In genomic region chr14:23071244-23071974, GRCh38 we compare ENCODE assay signal across 9 cellular contexts. TPM values are rescaled to one million over a fixed set of nuclear protein-coding genes. Genes with fewer than 3 reads are reported as not detected.
DNase-seq lines count a peak whose midpoint lies in the region; ATAC-seq, FAIRE-seq and TF ChIP-seq lines count a peak whose summit lies in the region.
"Had no signal": no experiment of that assay in that cellular context is flagged by ENCODE, and none has a peak within 500 bp of the region (broad histone marks: within the 10 kb centered on the region; RNA-seq: fewer than 3 reads in every experiment).

No MANE protein-coding gene starts in this region.

- peak overlapping the region; percentile 49 to 94 (median 88) for H3K4me3 ChIP-seq in endothelial cell of umbilical vein (replicated peaks in 1 of 3; ENCODE audit: insufficient read depth in 1 of 3, low read depth in 1 of 3, low read length in 3 of 3)

- H3K27ac ChIP-seq in endothelial cell of umbilical vein (ENCODE audit: insufficient read depth, low read depth, low read length): peak overlapping the region; percentile 79

- no TSS peak for BruUV-seq in endothelial cell of umbilical vein (replicated peaks; lab: Mats Ljungman, UMichigan)

- H3K9me3 Mint-ChIP-seq in activated CD4-positive, alpha-beta memory T cell treated with anti-CD3 and anti-CD28 coated beads, Interleukin-2, amount 10 ng/mL, durations not matched to agents 7 days and 5 days: no peaks in the 10 kb centered on the region

- peaks cover 26% of the 10 kb centered on the region for H3K4me1 ChIP-seq in endothelial cell of umbilical vein (ENCODE audit: control insufficient read depth, extremely low read depth, insufficient read depth, low read length)

- no peaks in the 10 kb centered on the region for H3K9me1 ChIP-seq in endothelial cell of umbilical vein (replicated peaks; ENCODE audit: control insufficient read depth, extremely low read depth, insufficient read depth, low read length)

- H3K36me3 Mint-ChIP-seq in activated CD4-positive, alpha-beta memory T cell treated with anti-CD3 and anti-CD28 coated beads, Interleukin-2, amount 10 ng/mL, durations not matched to agents 7 days and 5 days (ENCODE audit: low read depth): peaks cover 59% of the 10 kb centered on the region

- H3K9me3 ChIP-seq in endothelial cell of umbilical vein (replicated peaks; ENCODE audit: control insufficient read depth, insufficient read depth, low read length): no peaks in the 10 kb centered on the region

- no peaks in the 10 kb centered on the region for H3K27me3 ChIP-seq in endothelial cell of umbilical vein (ENCODE audit: control insufficient read depth in 2 of 2, insufficient read depth in 2 of 2, low read length in 2 of 2)

- H3K4me1 Mint-ChIP-seq in activated CD4-positive, alpha-beta memory T cell treated with anti-CD3 and anti-CD28 coated beads, Interleukin-2, amount 10 ng/mL, durations not matched to agents 7 days and 5 days: peaks cover 34% of the 10 kb centered on the region

- peaks cover 49% of the 10 kb centered on the region for H3K79me2 ChIP-seq in endothelial cell of umbilical vein (ENCODE audit: control insufficient read depth, insufficient read depth, low read length)

- CTCF ChIA-PET in activated CD4-positive, alpha-beta memory T cell treated with anti-CD3 and anti-CD28 coated beads, Interleukin-2, amount 10 ng/mL, durations not matched to agents 7 days and 5 days (lab: Charles Lee): interaction anchor here (0.8 to 4.2 kb wide), 19 partner anchors 9 to 231 kb away, joined by 3 to 31 read pairs (median 4); partner anchors contain the start of genes ACIN1, AJUBA, C14orf119 and CDH24
- CTCF ChIA-PET in endothelial cell of umbilical vein (lab: Charles Lee): interaction anchor here (0.6 to 3.2 kb wide), 20 partner anchors 9 to 171 kb away, joined by 3 to 21 read pairs (median 5); partner anchors contain the start of genes ACIN1, C14orf119 and CDH24

- peak overlapping the region; percentile 95 for H3K4me2 ChIP-seq in endothelial cell of umbilical vein (ENCODE audit: insufficient read depth, low read length)

- FAIRE-seq in endothelial cell of umbilical vein (lab: Jason Lieb, UNC): peak; percentile 99

- peak overlapping the region; percentile 92 for H3K9ac ChIP-seq in endothelial cell of umbilical vein (replicated peaks; ENCODE audit: extremely low read depth, insufficient read depth, low read length)

- no peaks in the 10 kb centered on the region for H3K27me3 Mint-ChIP-seq in activated CD4-positive, alpha-beta memory T cell treated with anti-CD3 and anti-CD28 coated beads, Interleukin-2, amount 10 ng/mL, durations not matched to agents 7 days and 5 days

- POLR2A ChIA-PET in activated CD4-positive, alpha-beta memory T cell treated with anti-CD3 and anti-CD28 coated beads, Interleukin-2, amount 10 ng/mL, durations not matched to agents 7 days and 5 days (lab: Charles Lee): interaction anchor here (1.0 to 3.7 kb wide), 12 partner anchors 9 to 230 kb away, joined by 3 to 37 read pairs (median 6); partner anchors contain the start of genes ACIN1, C14orf119, CDH24 and RBM23
- POLR2A ChIA-PET in endothelial cell of umbilical vein (lab: Charles Lee): interaction anchor here (0.5 to 1.5 kb wide), 8 partner anchors 9 to 115 kb away, joined by 3 to 12 read pairs (median 3); partner anchors contain the start of genes ACIN1 and C14orf119

- no peak for TF ChIP-seq CTCF in endothelial cell of umbilical vein (IDR thresholded peaks at IDR 0.05; ENCODE audit: extremely low read depth in 1 of 2, insufficient read depth in 1 of 2, low read depth in 1 of 2, low read length in 2 of 2)

- dilution Hi-C loops in endothelial cell of umbilical vein (cut with MboI; ENCODE audit: extremely low pct_ligation_motif_present, low sequenced_read_pairs): no loop called here

- DNase-seq in AG20443 (ENCODE audit: low spot score) (peak; percentile 94), HPDE6-E6E7 (ENCODE audit: extremely low spot score) (peak; percentile 95), endothelial cell of umbilical vein (ENCODE audit: low read depth, low spot score) (peak; percentile 93), mucosa of gallbladder (ENCODE audit: low spot score) (peak; percentile 83), AML-193 (lab: John Stamatoyannopoulos, UW) (no peak)
- peak; percentile 85 for DNase-seq in activated CD4-positive, alpha-beta memory T cell treated with anti-CD3 and anti-CD28 coated beads, Interleukin-2, amount 10 ng/mL, durations not matched to agents 7 days and 5 days
- DNase-seq in stimulated activated CD8-positive, alpha-beta memory T cell treated with anti-CD3 and anti-CD28 coated beads, Interleukin-4, amount 100 ng/mL, for 4 hours (ENCODE audit: low read depth in 2 of 2, low spot score in 1 of 2): peak; percentile 38 to 53

- intact Hi-C loops in endothelial cell of umbilical vein (cut with micrococcal nuclease): no loop called here

- H3K4me3 Mint-ChIP-seq in activated CD4-positive, alpha-beta memory T cell treated with anti-CD3 and anti-CD28 coated beads, Interleukin-2, amount 10 ng/mL, durations not matched to agents 7 days and 5 days: peak overlapping the region; percentile 97

- no peak overlapping the region for H2AFZ ChIP-seq in endothelial cell of umbilical vein (ENCODE audit: low read depth, low read length)

- peaks cover 28 to 31% of the 10 kb centered on the region in 2 experiments for H3K36me3 ChIP-seq in endothelial cell of umbilical vein (ENCODE audit: control insufficient read depth in 2 of 2, extremely low read depth in 1 of 2, insufficient read depth in 2 of 2, low read length in 2 of 2)

- peaks cover 4% of the 10 kb centered on the region for H4K20me1 ChIP-seq in endothelial cell of umbilical vein (replicated peaks; ENCODE audit: control insufficient read depth, extremely low read depth, insufficient read depth, low read length)

- peak; percentile 81 for ATAC-seq in GM19438 (IDR thresholded peaks at IDR 0.05; ENCODE audit: low read depth, unreplicated experiment)

- peak overlapping the region; percentile 79 for H3K27ac Mint-ChIP-seq in activated CD4-positive, alpha-beta memory T cell treated with anti-CD3 and anti-CD28 coated beads, Interleukin-2, amount 10 ng/mL, durations not matched to agents 7 days and 5 days

- TF ChIP-seq POLR2A in endothelial cell of umbilical vein (IDR thresholded peaks at IDR 0.05; ENCODE audit: low read depth, low read length): peak; percentile 96

RNA-seq across cellular contexts. Expression of gene CDH24, which starts 14.1 kb away (rescaled TPM):
- 1 to 10 TPM; 1.6 to 2.0 TPM for total RNA-seq in activated CD4-positive, alpha-beta memory T cell treated with anti-CD3 and anti-CD28 coated beads, Interleukin-2, amount 10 ng/mL, durations not matched to agents 7 days and 5 days
- 20.2 and 21.7 TPM in 2 replicates for total RNA-seq in endothelial cell of umbilical vein
- 52.9 and 63.1 TPM in 2 replicates for polyA plus RNA-seq in endothelial cell of umbilical vein
- 16.0 and 22.7 TPM in 2 replicates for polyA plus RNA-seq in endothelial cell of umbilical vein (2011; cell fraction: cytosol; rRNA removed)
- polyA plus RNA-seq in endothelial cell of umbilical vein (2011; cell fraction: nucleus; rRNA removed): 173 and 192 TPM in 2 replicates
- polyA plus RNA-seq in endothelial cell of umbilical vein (2012): 11.8 and 13.2 TPM in 2 replicates
- 36.3 and 46.1 TPM in 2 replicates for polyA minus RNA-seq in endothelial cell of umbilical vein
- polyA minus RNA-seq in endothelial cell of umbilical vein (2011; cell fraction: cytosol; rRNA and poly(A)+ RNA removed): 4.0 TPM
- 35.7 and 41.4 TPM in 2 replicates for polyA minus RNA-seq in endothelial cell of umbilical vein (2011; cell fraction: nucleus; rRNA and poly(A)+ RNA removed)
- total RNA-seq in mucosa of gallbladder: 22.1 TPM

RNA-seq across cellular contexts. Expression of gene ACIN1, which starts 23.5 kb away (rescaled TPM):
- 100 to 1,000 TPM; 166 to 167 TPM for total RNA-seq in activated CD4-positive, alpha-beta memory T cell treated with anti-CD3 and anti-CD28 coated beads, Interleukin-2, amount 10 ng/mL, durations not matched to agents 7 days and 5 days
- total RNA-seq in endothelial cell of umbilical vein (220 and 240 TPM in 2 replicates), mucosa of gallbladder (196 TPM)
- polyA plus RNA-seq in endothelial cell of umbilical vein: 136 and 146 TPM in 2 replicates
- 91.2 and 98.2 TPM in 2 replicates for polyA plus RNA-seq in endothelial cell of umbilical vein (2011; cell fraction: cytosol; rRNA removed)
- 821 and 966 TPM in 2 replicates for polyA plus RNA-seq in endothelial cell of umbilical vein (2011; cell fraction: nucleus; rRNA removed)
- polyA plus RNA-seq in endothelial cell of umbilical vein (2012): 112 and 141 TPM in 2 replicates
- polyA minus RNA-seq in endothelial cell of umbilical vein: 185 and 201 TPM in 2 replicates
- 46.6 TPM for polyA minus RNA-seq in endothelial cell of umbilical vein (2011; cell fraction: cytosol; rRNA and poly(A)+ RNA removed)
- 229 and 315 TPM in 2 replicates for polyA minus RNA-seq in endothelial cell of umbilical vein (2011; cell fraction: nucleus; rRNA and poly(A)+ RNA removed)

RNA-seq across cellular contexts. Expression of gene C14orf119, which starts 23.9 kb away (rescaled TPM):
- total RNA-seq in activated CD4-positive, alpha-beta memory T cell treated with anti-CD3 and anti-CD28 coated beads, Interleukin-2, amount 10 ng/mL, durations not matched to agents 7 days and 5 days: 10 to 100 TPM; 49.2 to 55.5 TPM
- total RNA-seq in endothelial cell of umbilical vein (55.5 and 58.3 TPM in 2 replicates), mucosa of gallbladder (46.1 TPM)
- polyA plus RNA-seq in endothelial cell of umbilical vein: 60.5 and 78.7 TPM in 2 replicates
- 62.7 and 64.0 TPM in 2 replicates for polyA plus RNA-seq in endothelial cell of umbilical vein (2011; cell fraction: cytosol; rRNA removed)
- polyA plus RNA-seq in endothelial cell of umbilical vein (2011; cell fraction: nucleus; rRNA removed): 35.3 and 36.9 TPM in 2 replicates
- polyA plus RNA-seq in endothelial cell of umbilical vein (2012): 55.9 and 63.8 TPM in 2 replicates
- polyA minus RNA-seq in endothelial cell of umbilical vein: 83.3 and 87.7 TPM in 2 replicates
- polyA minus RNA-seq in endothelial cell of umbilical vein (2011; cell fraction: cytosol; rRNA and poly(A)+ RNA removed): 22.7 TPM
- 9.8 and 21.1 TPM in 2 replicates for polyA minus RNA-seq in endothelial cell of umbilical vein (2011; cell fraction: nucleus; rRNA and poly(A)+ RNA removed)

RNA-seq across cellular contexts. Expression of gene PSMB11, which starts 29.4 kb away (rescaled TPM):
- total RNA-seq in activated CD4-positive, alpha-beta memory T cell treated with anti-CD3 and anti-CD28 coated beads, Interleukin-2, amount 10 ng/mL, durations not matched to agents 7 days and 5 days: not detected
- total RNA-seq in endothelial cell of umbilical vein (not detected in 2 replicates), mucosa of gallbladder (not detected)
- not detected in 2 replicates for polyA plus RNA-seq in endothelial cell of umbilical vein
- not detected in 2 replicates for polyA plus RNA-seq in endothelial cell of umbilical vein (2011; cell fraction: cytosol; rRNA removed)
- not detected in 2 replicates for polyA plus RNA-seq in endothelial cell of umbilical vein (2011; cell fraction: nucleus; rRNA removed)
- polyA plus RNA-seq in endothelial cell of umbilical vein (2012): not detected in 2 replicates
- polyA minus RNA-seq in endothelial cell of umbilical vein: not detected in 2 replicates
- not detected for polyA minus RNA-seq in endothelial cell of umbilical vein (2011; cell fraction: cytosol; rRNA and poly(A)+ RNA removed)
- not detected in 2 replicates for polyA minus RNA-seq in endothelial cell of umbilical vein (2011; cell fraction: nucleus; rRNA and poly(A)+ RNA removed)
- total RNA-seq: T-helper 1 cell treated with Interleukin-12 subunit alpha and Interleukin-12 subunit beta and Interleukin-4 antibody, amounts not matched to agents 30 ng/mL and 1 ng/mL, for 36 hours had no signal

RNA-seq across cellular contexts. Expression of gene CIROP, which starts 33.4 kb away (rescaled TPM):
- not detected for total RNA-seq in activated CD4-positive, alpha-beta memory T cell treated with anti-CD3 and anti-CD28 coated beads, Interleukin-2, amount 10 ng/mL, durations not matched to agents 7 days and 5 days
- total RNA-seq in endothelial cell of umbilical vein (not detected in 2 replicates), mucosa of gallbladder (not detected)
- polyA plus RNA-seq in endothelial cell of umbilical vein: not detected in 2 replicates
- polyA plus RNA-seq in endothelial cell of umbilical vein (2011; cell fraction: cytosol; rRNA removed): not detected in 2 replicates
- not detected in 2 replicates for polyA plus RNA-seq in endothelial cell of umbilical vein (2011; cell fraction: nucleus; rRNA removed)
- not detected in 2 replicates for polyA plus RNA-seq in endothelial cell of umbilical vein (2012)
- polyA minus RNA-seq in endothelial cell of umbilical vein: not detected in 2 replicates
- not detected for polyA minus RNA-seq in endothelial cell of umbilical vein (2011; cell fraction: cytosol; rRNA and poly(A)+ RNA removed)
- polyA minus RNA-seq in endothelial cell of umbilical vein (2011; cell fraction: nucleus; rRNA and poly(A)+ RNA removed): not detected in 2 replicates
- total RNA-seq: T-helper 1 cell treated with Interleukin-12 subunit alpha and Interleukin-12 subunit beta and Interleukin-4 antibody, amounts not matched to agents 30 ng/mL and 1 ng/mL, for 36 hours had no signal

Comparison
In these comparisons a context has a peak if more than half of its experiments do, and no peak if none do; other contexts are left out.
1. DNase-seq: peak in AG20443 (single experiment), HPDE6-E6E7 (single experiment), activated CD4-positive, alpha-beta memory T cell treated with anti-CD3 and anti-CD28 coated beads, Interleukin-2, amount 10 ng/mL, durations not matched to agents 7 days and 5 days (single experiment), endothelial cell of umbilical vein (single experiment), mucosa of gallbladder (single experiment) and stimulated activated CD8-positive, alpha-beta memory T cell treated with anti-CD3 and anti-CD28 coated beads, Interleukin-4, amount 100 ng/mL, for 4 hours (2 of 2); none in AML-193 (0 of 2).